ENCODE assay signal across 27 cellular contexts in the genomic region with DNA sequence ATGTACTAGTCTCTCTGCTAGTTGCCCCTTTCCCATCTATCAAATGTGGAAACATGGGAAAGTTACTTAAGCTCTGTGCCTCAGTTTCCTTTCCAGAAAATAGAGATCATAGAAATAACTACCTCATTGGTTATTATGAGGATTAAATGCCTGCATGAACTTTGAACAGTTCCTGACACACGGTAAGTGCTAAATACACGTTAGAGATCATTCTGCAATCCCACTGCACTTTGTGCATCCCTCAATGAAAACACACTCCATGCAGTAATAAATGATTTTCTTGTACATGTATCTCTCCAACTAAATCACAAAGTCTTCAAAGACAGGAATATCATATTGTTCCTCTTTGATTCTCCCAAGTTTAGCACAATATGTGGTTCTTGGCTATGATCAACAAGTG.
"Had no signal": no experiment of that assay in that cellular context is flagged by ENCODE, and none has a peak within 500 bp of the region (broad histone marks: within the 10 kb centered on the region; RNA-seq: fewer than 3 reads in every experiment).

No MANE protein-coding gene starts in this region.

- H3K4me3 ChIP-seq: esophagus squamous epithelium, gastroesophageal sphincter, heart left ventricle, hepatocyte, left lung, lower lobe of right lung, mucosa of descending colon had no signal

- H3K9me3 ChIP-seq: esophagus squamous epithelium, gastroesophageal sphincter, heart left ventricle, left lung, lower lobe of right lung had no signal

- H3K4me1 Mint-ChIP-seq: endodermal cell, immature natural killer cell, naive B cell had no signal

- H3K27me3 ChIP-seq: esophagus squamous epithelium, gastroesophageal sphincter, heart left ventricle, hepatocyte, left lung had no signal

- H3K9me3 Mint-ChIP-seq: dendritic cell treated with granulocyte-macrophage colony-stimulating factor and Interleukin-4, amounts not matched to agents 40 ng/mL and 50 ng/mL, for 4 days; effector memory CD8-positive, alpha-beta T cell had no signal

- H3K36me3 ChIP-seq: esophagus squamous epithelium, gastroesophageal sphincter, heart left ventricle, left lung, lower lobe of right lung had no signal

- DNase-seq: cortex of kidney; effector CD8-positive, alpha-beta T cell; effector memory CD8-positive, alpha-beta T cell; endodermal cell; erythroblast; esophagus squamous epithelium; foreskin fibroblast; foreskin melanocyte; heart left ventricle; hypothalamus; immature natural killer cell; islet precursor cell; kidney; kidney glomerular epithelial cell; left colon; left lung; left ventricle myocardium superior; lower lobe of right lung; mesenchymal stem cell; mucosa of descending colon; naive B cell had no signal

- H3K4me1 ChIP-seq: lower lobe of right lung had no signal

- H3K27ac Mint-ChIP-seq: dendritic cell treated with granulocyte-macrophage colony-stimulating factor and Interleukin-4, amounts not matched to agents 40 ng/mL and 50 ng/mL, for 4 days; effector memory CD8-positive, alpha-beta T cell; endodermal cell; immature natural killer cell; mesothelial cell of epicardium; naive B cell had no signal

- H3K4me3 Mint-ChIP-seq: dendritic cell treated with granulocyte-macrophage colony-stimulating factor and Interleukin-4, amounts not matched to agents 40 ng/mL and 50 ng/mL, for 4 days; effector memory CD8-positive, alpha-beta T cell; endodermal cell; immature natural killer cell; mesothelial cell of epicardium; naive B cell had no signal

- H3K36me3 Mint-ChIP-seq: immature natural killer cell, mesothelial cell of epicardium, naive B cell had no signal

- ATAC-seq: effector memory CD8-positive, alpha-beta T cell; esophagus mucosa; gastroesophageal sphincter; heart left ventricle; left colon; left lung; left ventricle myocardium superior; lower lobe of right lung; mucosa of descending colon had no signal

- H3K27ac ChIP-seq: epithelial cell of prostate, esophagus squamous epithelium, gastroesophageal sphincter, heart left ventricle, left lung, lower lobe of right lung had no signal
